23 cellular contexts compared by ENCODE assay signal in the genomic region with DNA sequence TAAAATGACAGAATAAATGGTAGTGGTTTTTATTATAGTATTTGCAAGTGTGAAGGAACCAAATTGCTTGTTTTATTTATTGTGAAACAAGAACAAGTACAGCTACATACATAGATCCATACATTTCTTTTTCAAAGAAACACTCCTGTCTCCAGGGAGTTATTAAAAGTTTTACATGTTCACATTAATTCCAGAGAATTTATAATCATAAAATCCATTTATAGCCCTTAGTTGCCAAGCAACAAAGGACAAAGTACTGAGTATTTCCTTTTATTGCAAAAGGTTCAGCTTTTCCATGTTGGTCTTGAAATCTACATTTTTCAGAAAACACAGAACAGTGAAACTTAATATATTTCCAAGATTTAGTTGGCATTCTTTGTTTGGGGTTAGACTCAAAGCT. TPM values are rescaled to one million over a fixed set of nuclear protein-coding genes. Genes with fewer than 3 reads are reported as not detected.
DNase-seq lines count a peak whose midpoint lies in the region; ATAC-seq, FAIRE-seq and TF ChIP-seq lines count a peak whose summit lies in the region.
"Had no signal": no experiment of that assay in that cellular context is flagged by ENCODE, and none has a peak within 500 bp of the region (broad histone marks: within the 10 kb centered on the region; RNA-seq: fewer than 3 reads in every experiment).

No MANE protein-coding gene starts in this region.

- no peak overlapping the region for H2BK12ac ChIP-seq in mesenchymal stem cell (ENCODE audit: low read length in 2 of 2)

- no peak for TF ChIP-seq POLR2A in tibial nerve (IDR thresholded peaks at IDR 0.05)

- no peak overlapping the region for H2BK15ac ChIP-seq in mesenchymal stem cell (ENCODE audit: low read depth, poor library complexity, severe bottlenecking)

- TF ChIP-seq CTCF in tibial nerve (IDR thresholded peaks at IDR 0.05) = no peak

- no peak overlapping the region for H4K91ac ChIP-seq in mesenchymal stem cell (ENCODE audit: low read length)

- H3K4ac ChIP-seq in mesenchymal stem cell (ENCODE audit: low read depth in 1 of 2, low read length in 2 of 2) = no peak overlapping the region

- no peak overlapping the region for H3K4me3 ChIP-seq in mesenchymal stem cell (ENCODE audit: insufficient read depth in 1 of 2, low read depth in 1 of 2, low read length in 2 of 2)
- no peak overlapping the region for H3K4me3 ChIP-seq in tibial nerve
- H3K4me3 ChIP-seq: A549, GM12878, GM23248, HAP-1 had no signal

- no peak overlapping the region for H3K9ac ChIP-seq in mesenchymal stem cell (ENCODE audit: low read length)
- H3K9ac ChIP-seq: GM23248 had no signal

- H3K23ac ChIP-seq in mesenchymal stem cell (ENCODE audit: low read length in 2 of 2) = no peak overlapping the region

- DNase-seq in NCI-H526 (lab: John Stamatoyannopoulos, UW) (peak; percentile 11 to 19), NCI-H526 treated with DMSO at 0.1 percent for 48 hours (lab: John Stamatoyannopoulos, UW) (no peak), mesenchymal stem cell (no peak), DMS114 treated with DMSO at 0.1 percent for 48 hours (lab: John Stamatoyannopoulos, UW; ENCODE audit: unreplicated experiment) (no peak), tibial nerve (ENCODE audit: low spot score in 2 of 2) (no peak), occipital lobe (lab: John Stamatoyannopoulos, UW) (no peak)
- DNase-seq: AML-193; Calu3; CD4-positive, alpha-beta memory T cell; DMS53; DND-41; EL; GM23248 had no signal

- no peak overlapping the region for H2AK5ac ChIP-seq in mesenchymal stem cell (ENCODE audit: low read length, severe bottlenecking)

- peaks cover 3% of the 10 kb centered on the region for H3K4me1 ChIP-seq in mesenchymal stem cell (ENCODE audit: control insufficient read depth, insufficient read depth, low read depth, low read length)
- H3K4me1 ChIP-seq in tibial nerve = peaks cover 0 to 15% (median 0%) of the 10 kb centered on the region in 4 donors
- H3K4me1 ChIP-seq: A549, HAP-1 had no signal

- no peak overlapping the region for H3K14ac ChIP-seq in mesenchymal stem cell (ENCODE audit: low read length in 2 of 2)

- TF ChIP-seq EP300 in tibial nerve (IDR thresholded peaks at IDR 0.05) = no peak

- FAIRE-seq in endometrium (lab: Jason Lieb, UNC) = peak; percentile 21
- FAIRE-seq: GM12878 had no signal

- no peak overlapping the region for H4K8ac ChIP-seq in mesenchymal stem cell (ENCODE audit: low read length)

- H3K36me3 ChIP-seq in mesenchymal stem cell (ENCODE audit: control insufficient read depth in 1 of 2, insufficient read depth in 2 of 2, low read depth in 1 of 2, low read length in 2 of 2) = no peaks in the 10 kb centered on the region
- no peaks in the 10 kb centered on the region for H3K36me3 ChIP-seq in tibial nerve
- H3K36me3 ChIP-seq: HAP-1 had no signal

- no peaks in the 10 kb centered on the region for H3K79me1 ChIP-seq in mesenchymal stem cell (replicated peaks; ENCODE audit: low read length, poor library complexity, severe bottlenecking)

- H3K4me2 ChIP-seq in mesenchymal stem cell (ENCODE audit: low read length, poor library complexity, severe bottlenecking) = no peak overlapping the region
- H3K4me2 ChIP-seq: A549 had no signal

- H3K27me3 ChIP-seq in mesenchymal stem cell (ENCODE audit: control insufficient read depth in 1 of 2, insufficient read depth in 1 of 2, low read length in 2 of 2) (no peaks in the 10 kb centered on the region), tibial nerve (no peaks in the 10 kb centered on the region)

- H2BK5ac ChIP-seq in mesenchymal stem cell (ENCODE audit: low read depth, low read length, poor library complexity, severe bottlenecking) = no peak overlapping the region

- H3K9me3 ChIP-seq in mesenchymal stem cell (ENCODE audit: control insufficient read depth, low read length) (no peaks in the 10 kb centered on the region), tibial nerve (no peaks in the 10 kb centered on the region)
- H3K9me3 ChIP-seq: A549, HAP-1 had no signal

- H3K18ac ChIP-seq in mesenchymal stem cell (ENCODE audit: low read depth in 1 of 2, low read length in 2 of 2) = no peak overlapping the region

- no peak for ATAC-seq in GM19351 (IDR thresholded peaks at IDR 0.05; ENCODE audit: unreplicated experiment)
- ATAC-seq: A549, GM12878 had no signal

- peak overlapping the region; percentile 75 for H3K27ac ChIP-seq in mesenchymal stem cell (ENCODE audit: low read length, poor library complexity, severe bottlenecking)
- H3K27ac ChIP-seq in tibial nerve = peak overlapping the region in 1 of 4 donors; percentile 38
- H3K27ac ChIP-seq: 22Rv1, A549, C4-2B, GM23248 had no signal

- H2AFZ ChIP-seq in mesenchymal stem cell (ENCODE audit: low read depth, low read length) = no peak overlapping the region
- H2AFZ ChIP-seq: GM23248 had no signal

- no peak overlapping the region for H2BK120ac ChIP-seq in mesenchymal stem cell (ENCODE audit: low read depth, low read length)

RNA-seq across cellular contexts. Expression of a gene that starts 9.5 kb away (rescaled TPM):
- not detected for polyA plus RNA-seq in mesenchymal stem cell (2013, experiment 1 of 2)
- polyA plus RNA-seq in mesenchymal stem cell (2013, experiment 2 of 2) = not detected
- under 1 TPM in 1 of 4 donors, not detected in 3; 0.20 TPM for total RNA-seq in tibial nerve
- total RNA-seq in occipital lobe = 0.78 TPM
- total RNA-seq: CD4-positive, alpha-beta memory T cell; G401; GM23248; H4 had no signal
- polyA plus RNA-seq: BJ; CD4-positive, alpha-beta memory T cell; GM23248 had no signal

Comparison
In these comparisons a context has a peak if more than half of its experiments do, and no peak if none do; other contexts are left out.
1. DNase-seq: peak in NCI-H526 (2 of 2); none in NCI-H526 treated with DMSO at 0.1 percent for 48 hours (single experiment), mesenchymal stem cell (single experiment), DMS114 treated with DMSO at 0.1 percent for 48 hours (single experiment), tibial nerve (0 of 2) and occipital lobe (single experiment).